Comparison of ENCODE assay signal across 1 cellular context in the genomic region with DNA sequence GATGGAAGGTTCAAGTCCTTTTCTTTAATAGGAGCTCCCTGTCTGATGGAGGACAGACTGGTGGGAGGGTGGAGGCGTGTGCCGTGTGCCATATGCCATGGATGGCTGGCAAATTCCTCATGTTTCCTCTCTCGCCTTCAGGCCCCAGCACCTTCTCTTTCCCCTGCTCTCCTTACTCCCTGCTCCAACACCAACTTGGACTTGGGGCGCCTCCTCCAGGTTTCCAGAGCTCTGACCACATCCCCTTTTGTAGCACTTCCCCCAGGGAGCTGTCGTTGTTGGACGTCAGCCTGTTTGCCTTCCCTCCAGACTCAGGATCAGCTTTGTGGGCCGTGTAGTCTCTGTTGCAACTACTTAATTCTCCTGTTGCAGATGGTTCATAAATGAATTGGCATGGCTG.
TF ChIP-seq lines count a peak whose summit lies in the region.

No MANE protein-coding gene starts in this region.

TF ChIP-seq in IMR-90, 13 proteins besides CTCF, POLR2A, EP300 and RAD21:
- TF ChIP-seq NFE2L2 (IDR thresholded peaks at IDR 0.05; ENCODE audit: low read depth, low read length) (no peak), MXI1 (IDR thresholded peaks at IDR 0.05; ENCODE audit: borderline replicate concordance, low read depth, low read length) (no peak), FOS (IDR thresholded peaks at IDR 0.05; ENCODE audit: low read depth, low read length) (no peak), CEBPB (IDR thresholded peaks at IDR 0.05; ENCODE audit: low read depth, low read length) (no peak), MAZ (IDR thresholded peaks at IDR 0.05; ENCODE audit: borderline replicate concordance, low read depth, low read length) (no peak)
- TF ChIP-seq, protein P1, sequence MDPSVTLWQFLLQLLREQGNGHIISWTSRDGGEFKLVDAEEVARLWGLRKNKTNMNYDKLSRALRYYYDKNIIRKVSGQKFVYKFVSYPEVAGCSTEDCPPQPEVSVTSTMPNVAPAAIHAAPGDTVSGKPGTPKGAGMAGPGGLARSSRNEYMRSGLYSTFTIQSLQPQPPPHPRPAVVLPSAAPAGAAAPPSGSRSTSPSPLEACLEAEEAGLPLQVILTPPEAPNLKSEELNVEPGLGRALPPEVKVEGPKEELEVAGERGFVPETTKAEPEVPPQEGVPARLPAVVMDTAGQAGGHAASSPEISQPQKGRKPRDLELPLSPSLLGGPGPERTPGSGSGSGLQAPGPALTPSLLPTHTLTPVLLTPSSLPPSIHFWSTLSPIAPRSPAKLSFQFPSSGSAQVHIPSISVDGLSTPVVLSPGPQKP (IDR thresholded peaks at IDR 0.05; ENCODE audit: borderline replicate concordance, low read depth, low read length) = no peak
